ENCODE assay signal across 8 cellular contexts in the genomic region with DNA sequence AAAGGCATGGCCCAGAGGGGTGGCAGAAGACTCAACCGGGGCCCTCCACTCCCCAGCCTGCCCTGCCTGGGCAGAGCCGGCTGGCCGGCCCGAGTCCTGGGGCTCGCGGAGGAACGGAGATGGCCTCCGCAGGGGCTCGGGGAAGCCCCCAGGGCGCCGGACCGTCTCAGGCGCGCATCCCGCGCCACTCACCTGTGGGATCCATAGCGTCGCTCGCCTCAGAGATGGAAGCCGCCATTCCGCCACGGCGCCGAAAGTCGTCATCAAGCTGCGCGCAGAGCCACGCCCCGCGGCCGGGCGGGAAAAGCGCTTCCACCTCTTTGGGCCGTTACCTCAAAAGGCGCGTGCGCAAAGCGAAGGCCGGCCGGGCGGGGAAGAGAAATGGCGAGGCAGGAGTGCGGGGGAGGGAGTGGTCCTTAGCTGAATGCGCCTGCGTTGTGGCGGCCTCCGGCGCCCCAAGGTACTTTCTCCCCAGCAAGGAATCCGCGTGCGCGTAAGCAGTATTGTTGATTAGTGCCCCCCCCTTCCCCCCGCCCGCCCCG. TPM values are rescaled to one million over a fixed set of nuclear protein-coding genes. Genes with fewer than 3 reads are reported as not detected.
A peak's percentile ranks its signal among the peaks of the same experiment; 100 is the strongest.
DNase-seq lines count a peak whose midpoint lies in the region; ATAC-seq and TF ChIP-seq lines count a peak whose summit lies in the region.

A gene with protein sequence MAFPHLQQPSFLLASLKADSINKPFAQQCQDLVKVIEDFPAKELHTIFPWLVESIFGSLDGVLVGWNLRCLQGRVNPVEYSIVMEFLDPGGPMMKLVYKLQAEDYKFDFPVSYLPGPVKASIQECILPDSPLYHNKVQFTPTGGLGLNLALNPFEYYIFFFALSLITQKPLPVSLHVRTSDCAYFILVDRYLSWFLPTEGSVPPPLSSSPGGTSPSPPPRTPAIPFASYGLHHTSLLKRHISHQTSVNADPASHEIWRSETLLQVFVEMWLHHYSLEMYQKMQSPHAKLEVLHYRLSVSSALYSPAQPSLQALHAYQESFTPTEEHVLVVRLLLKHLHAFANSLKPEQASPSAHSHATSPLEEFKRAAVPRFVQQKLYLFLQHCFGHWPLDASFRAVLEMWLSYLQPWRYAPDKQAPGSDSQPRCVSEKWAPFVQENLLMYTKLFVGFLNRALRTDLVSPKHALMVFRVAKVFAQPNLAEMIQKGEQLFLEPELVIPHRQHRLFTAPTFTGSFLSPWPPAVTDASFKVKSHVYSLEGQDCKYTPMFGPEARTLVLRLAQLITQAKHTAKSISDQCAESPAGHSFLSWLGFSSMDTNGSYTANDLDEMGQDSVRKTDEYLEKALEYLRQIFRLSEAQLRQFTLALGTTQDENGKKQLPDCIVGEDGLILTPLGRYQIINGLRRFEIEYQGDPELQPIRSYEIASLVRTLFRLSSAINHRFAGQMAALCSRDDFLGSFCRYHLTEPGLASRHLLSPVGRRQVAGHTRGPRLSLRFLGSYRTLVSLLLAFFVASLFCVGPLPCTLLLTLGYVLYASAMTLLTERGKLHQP (minus strand): TSS at position 265 of the 542 bp plus-strand sequence. CDS start 5,010 bp downstream, outside the sequence.

- H3K27ac ChIP-seq in BLaER1 (peak within 1 kb of the TSS; percentile 94), left lung (peak within 1 kb of the TSS; percentile 91 to 93)

- no peaks in the 10 kb centered on the region for H3K9me3 ChIP-seq in BLaER1
- H3K9me3 ChIP-seq in left lung, result no peaks in the 10 kb centered on the region

- peaks cover 38% of the 10 kb centered on the region for H3K4me1 Mint-ChIP-seq in dendritic cell treated with granulocyte-macrophage colony-stimulating factor and Interleukin-4, amounts not matched to agents 40 ng/mL and 50 ng/mL, for 4 days (ENCODE audit: low read depth)

- H3K27me3 Mint-ChIP-seq in dendritic cell treated with granulocyte-macrophage colony-stimulating factor and Interleukin-4, amounts not matched to agents 40 ng/mL and 50 ng/mL, for 4 days, result no peaks in the 10 kb centered on the region

- H3K36me3 ChIP-seq in BLaER1 (peaks cover 45% of the 10 kb centered on the region), left lung (no peaks in the 10 kb centered on the region)

- H3K4me3 Mint-ChIP-seq in dendritic cell treated with granulocyte-macrophage colony-stimulating factor and Interleukin-4, amounts not matched to agents 40 ng/mL and 50 ng/mL, for 4 days, result peak within 1 kb of the TSS; percentile 90

- H3K4me1 ChIP-seq in BLaER1, result peaks cover 46% of the 10 kb centered on the region
- H3K4me1 ChIP-seq in left lung, result peaks cover 11 to 27% of the 10 kb centered on the region in 2 donors

- no peak for TF ChIP-seq CTCF in left lung (IDR thresholded peaks at IDR 0.05)

- H3K4me2 ChIP-seq in BLaER1, result peak within 1 kb of the TSS; percentile 98

- H3K9ac ChIP-seq in BLaER1, result peak within 1 kb of the TSS; percentile 97

- peaks cover 78% of the 10 kb centered on the region for H4K20me1 ChIP-seq in BLaER1

- DNase-seq in NCI-H748 treated with DMSO at 0.1 percent for 48 hours (lab: John Stamatoyannopoulos, UW), result peak; percentile 75
- peak; percentile 96 to 97 for DNase-seq in activated CD4-positive, alpha-beta T cell treated with anti-CD3 and anti-CD28 coated beads, Interleukin-2, amount 50 U/mL, for 24 hours (ENCODE audit: low read depth in 1 of 2, low spot score in 1 of 2)
- DNase-seq in left lung, result peak; percentile 97 to 98
- peak; percentile 95 to 96 for DNase-seq in stimulated activated CD4-positive, alpha-beta T cell treated with anti-CD3 and anti-CD28 coated beads, Interleukin-2, amount 100 ng/mL, for 48 hours

- intact Hi-C loops in dendritic cell treated with granulocyte-macrophage colony-stimulating factor and Interleukin-4, amounts not matched to agents 40 ng/mL and 50 ng/mL, for 4 days (cut with micrococcal nuclease), result loop anchor here (1.0 to 5.0 kb wide), 2 partner anchors 161 to 176 kb away; a partner anchor contains a TSS
- intact Hi-C loops in left lung (cut with DNase I), result no loop called here

- H3K4me3 ChIP-seq in BLaER1 (peak within 1 kb of the TSS; percentile 99), left lung (peak within 1 kb of the TSS; percentile 98 to 99)

- no peaks in the 10 kb centered on the region for H3K9me3 Mint-ChIP-seq in dendritic cell treated with granulocyte-macrophage colony-stimulating factor and Interleukin-4, amounts not matched to agents 40 ng/mL and 50 ng/mL, for 4 days

- peak within 1 kb of the TSS; percentile 90 for H3K27ac Mint-ChIP-seq in dendritic cell treated with granulocyte-macrophage colony-stimulating factor and Interleukin-4, amounts not matched to agents 40 ng/mL and 50 ng/mL, for 4 days

- peaks cover 37% of the 10 kb centered on the region for H3K36me3 Mint-ChIP-seq in dendritic cell treated with granulocyte-macrophage colony-stimulating factor and Interleukin-4, amounts not matched to agents 40 ng/mL and 50 ng/mL, for 4 days (ENCODE audit: low read depth)

- ATAC-seq in GM19372 (IDR thresholded peaks at IDR 0.05; ENCODE audit: low read depth, unreplicated experiment), result peak; percentile 50
- peak; percentile 31 for ATAC-seq in HG03558 (IDR thresholded peaks at IDR 0.05; ENCODE audit: extremely low read depth, unreplicated experiment)
- peak; percentile 93 for ATAC-seq in left lung

- H3K27me3 ChIP-seq in BLaER1 (no peaks in the 10 kb centered on the region), left lung (no peaks in the 10 kb centered on the region)

RNA-seq across cellular contexts. Expression of the gene that starts here (rescaled TPM):
- 10 to 100 TPM; 37.9 to 44.8 TPM for total RNA-seq in left lung

Comparison
In these comparisons a context has a peak if more than half of its experiments do, and no peak if none do; other contexts are left out.
1. Peak in every context shown above with its lines: DNase-seq, ATAC-seq, H3K4me3 ChIP-seq and H3K27ac ChIP-seq.
2. ATAC-seq: peak in every context shown above with its lines; median percentile 93 in left lung; 50 in GM19372; 31 in HG03558.